ENCODE assay signal across 30 cellular contexts in the genomic region with DNA sequence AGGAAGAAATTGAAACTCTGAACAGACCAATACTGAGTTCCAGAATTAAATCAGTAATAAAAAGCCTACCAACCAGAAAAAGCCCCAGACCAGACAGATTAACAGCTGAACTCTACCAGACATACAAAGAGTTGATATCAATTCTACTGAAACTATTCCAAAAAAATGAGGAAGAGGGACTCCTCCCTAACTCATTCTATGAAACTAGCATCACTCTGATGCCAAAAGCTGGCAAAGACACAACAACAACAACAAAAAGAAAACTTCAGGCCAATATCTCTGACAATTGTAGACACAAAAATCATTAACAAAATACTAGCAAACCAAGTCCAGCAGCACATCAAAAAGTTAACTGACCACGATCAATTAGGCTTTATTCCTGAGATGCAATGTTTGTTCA.
"Had no signal": no experiment of that assay in that cellular context is flagged by ENCODE, and none has a peak within 500 bp of the region (broad histone marks: within the 10 kb centered on the region; RNA-seq: fewer than 3 reads in every experiment).

No MANE protein-coding gene starts in this region.

- H3K4me1 ChIP-seq: left lung, lower lobe of right lung, parathyroid adenoma, right atrium auricular region, right lobe of liver, stomach, testis, transverse colon, upper lobe of left lung, vagina had no signal

- DNase-seq: hypothalamus; immature natural killer cell; kidney; left colon; left lung; lower lobe of right lung; mammary epithelial cell; mesenchymal stem cell; naive thymus-derived CD8-positive, alpha-beta T cell; occipital lobe; right lobe of liver; stimulated activated CD4-positive, alpha-beta T cell treated with anti-CD3 and anti-CD28 coated beads, Interleukin-12 subunit alpha, Interleukin-12 subunit beta, amount 100 ng/mL, for 4 hours; stimulated activated CD4-positive, alpha-beta T cell treated with anti-CD3 and anti-CD28 coated beads, Interleukin-15, amount 100 ng/mL, for 24 hours; stimulated activated CD4-positive, alpha-beta T cell treated with anti-CD3 and anti-CD28 coated beads, Interleukin-2, amount 100 ng/mL, for 24 hours; stimulated activated CD4-positive, alpha-beta T cell treated with anti-CD3 and anti-CD28 coated beads, Interleukin-4, amount 100 ng/mL, for 1 hour; stimulated activated naive B cell treated with anti-CD40 and anti-IgM and Interleukin-4, amounts not matched to agents 10 μg/mL and 1 μg/mL and 100 μg/mL, for 72 hours; stimulated activated naive CD8-positive, alpha-beta T cell treated with anti-CD3 and anti-CD28 coated beads, Interleukin-15, Interleukin-2, amounts not matched to agents 100 U/mL and 50 U/mL, for 24 hours; stomach; testis; thyroid gland; transverse colon; upper lobe of left lung had no signal

- ATAC-seq: left colon; left lung; lower lobe of right lung; naive thymus-derived CD8-positive, alpha-beta T cell; right lobe of liver; stimulated activated naive B cell treated with anti-CD40 and anti-IgM and Interleukin-4, amounts not matched to agents 10 μg/mL and 1 μg/mL and 100 μg/mL, for 72 hours; stimulated activated naive CD8-positive, alpha-beta T cell treated with anti-CD3 and anti-CD28 coated beads, Interleukin-15, Interleukin-2, amounts not matched to agents 100 U/mL and 50 U/mL, for 24 hours had no signal

- H3K4me1 Mint-ChIP-seq: immature natural killer cell; nephron; stimulated activated naive B cell treated with anti-CD40 and anti-IgM and Interleukin-4, amounts not matched to agents 10 μg/mL and 1 μg/mL and 100 μg/mL, for 72 hours had no signal

- H3K36me3 ChIP-seq: left lung, lower lobe of right lung, neutrophil, right atrium auricular region, right lobe of liver, stomach, thyroid gland, transverse colon, upper lobe of left lung, vagina had no signal

- H3K4me3 ChIP-seq: left lung, lower lobe of right lung, right atrium auricular region, right lobe of liver, skin epidermis, stomach, testis, thyroid gland, transverse colon, upper lobe of left lung, vagina had no signal

- H3K27me3 Mint-ChIP-seq: progenitor cell of endocrine pancreas; stimulated activated naive B cell treated with anti-CD40 and anti-IgM and Interleukin-4, amounts not matched to agents 10 μg/mL and 1 μg/mL and 100 μg/mL, for 72 hours had no signal

- H3K9ac ChIP-seq: parathyroid adenoma had no signal

- H3K9me3 ChIP-seq: right lobe of liver, testis, thyroid gland had no signal

- H3K79me2 ChIP-seq: parathyroid adenoma had no signal

- H3K27me3 ChIP-seq: left lung, neutrophil, right atrium auricular region, right lobe of liver, stomach, testis, thyroid gland, transverse colon, upper lobe of left lung, vagina had no signal

- H3K27ac ChIP-seq: left lung, lower lobe of right lung, neutrophil, parathyroid adenoma, right atrium auricular region, right lobe of liver, skin epidermis, stomach, testis, thyroid gland, transverse colon, upper lobe of left lung, vagina had no signal

- H2AFZ ChIP-seq: parathyroid adenoma had no signal

- H3K4me3 Mint-ChIP-seq: immature natural killer cell; naive thymus-derived CD8-positive, alpha-beta T cell; nephron; neural crest cell; stimulated activated naive B cell treated with anti-CD40 and anti-IgM and Interleukin-4, amounts not matched to agents 10 μg/mL and 1 μg/mL and 100 μg/mL, for 72 hours had no signal

- FAIRE-seq: kidney had no signal

- H3K27ac Mint-ChIP-seq: immature natural killer cell; nephron; progenitor cell of endocrine pancreas; stimulated activated naive B cell treated with anti-CD40 and anti-IgM and Interleukin-4, amounts not matched to agents 10 μg/mL and 1 μg/mL and 100 μg/mL, for 72 hours had no signal
